Comparison of ENCODE assay signal across 3 cellular contexts in genomic region chr12:85224339-85224738, GRCh38. TPM values are rescaled to one million over a fixed set of nuclear protein-coding genes. Genes with fewer than 3 reads are reported as not detected.
"Had no signal": no experiment of that assay in that cellular context is flagged by ENCODE, and none has a peak within 500 bp of the region (broad histone marks: within the 10 kb centered on the region; RNA-seq: fewer than 3 reads in every experiment).

No MANE protein-coding gene starts in this region.

RNA-seq across cellular contexts. Expression of gene ALX1, which starts 55.7 kb away (rescaled TPM):
- total RNA-seq: LHCN-M2, M059J, MCF 10A had no signal
